In genomic region chr2:231661422-231662027, GRCh38 we compare ENCODE assay signal across 7 cellular contexts. TPM values are rescaled to one million over a fixed set of nuclear protein-coding genes. Genes with fewer than 3 reads are reported as not detected.
A peak's percentile ranks its signal among the peaks of the same experiment; 100 is the strongest.
DNase-seq lines count a peak whose midpoint lies in the region; ATAC-seq lines count a peak whose summit lies in the region.

No MANE protein-coding gene starts in this region.

- DNase-seq in activated naive CD4-positive, alpha-beta T cell treated with anti-CD3 and anti-CD28 coated beads, Interleukin-2, amount 50 U/mL, for 72 hours (ENCODE audit: low spot score in 2 of 2) = no peak
- no peak for DNase-seq in stimulated activated naive CD8-positive, alpha-beta T cell treated with anti-CD3 and anti-CD28 coated beads, Interleukin-15, amount 100 ng/mL, for 72 hours
- DNase-seq in NCI-H2107 (lab: John Stamatoyannopoulos, UW) (no peak), kidney glomerular epithelial cell (lab: John Stamatoyannopoulos, UW) (no peak)

- no peaks in the 10 kb centered on the region for H3K9me3 ChIP-seq in HUES48 (ENCODE audit: control insufficient read depth, insufficient read depth, low read length)
- H3K9me3 ChIP-seq in iPS-18a (ENCODE audit: control insufficient read depth, low read depth, low read length) = no peaks in the 10 kb centered on the region

- peak overlapping the region; percentile 88 for H3K9ac ChIP-seq in HUES48 (ENCODE audit: low read depth, low read length)
- H3K9ac ChIP-seq in iPS-18a (ENCODE audit: low read length) = peak overlapping the region; percentile 90

- peaks cover 0 to 19% of the 10 kb centered on the region in 2 donors for H3K36me3 Mint-ChIP-seq in activated naive CD4-positive, alpha-beta T cell treated with anti-CD3 and anti-CD28 coated beads, Interleukin-2, amount 50 U/mL, for 72 hours

- H3K4me3 Mint-ChIP-seq in stimulated activated naive CD8-positive, alpha-beta T cell treated with anti-CD3 and anti-CD28 coated beads, Interleukin-15, amount 100 ng/mL, for 72 hours = peak overlapping the region; percentile 79 to 82

- no peak for ATAC-seq in activated naive CD4-positive, alpha-beta T cell treated with anti-CD3 and anti-CD28 coated beads, Interleukin-2, amount 50 U/mL, for 72 hours
- no peak for ATAC-seq in stimulated activated naive CD8-positive, alpha-beta T cell treated with anti-CD3 and anti-CD28 coated beads, Interleukin-15, amount 100 ng/mL, for 72 hours
- ATAC-seq in GM19324 (IDR thresholded peaks at IDR 0.05; ENCODE audit: low FRiP score, unreplicated experiment) = no peak

- H3K27me3 ChIP-seq in HUES48 (ENCODE audit: control insufficient read depth, insufficient read depth, low read length) (peaks cover 13% of the 10 kb centered on the region), iPS-18a (ENCODE audit: control insufficient read depth, insufficient read depth, low read length) (peaks cover 10% of the 10 kb centered on the region)

- H3K36me3 ChIP-seq in HUES48 (ENCODE audit: control insufficient read depth, insufficient read depth, low read length) (no peaks in the 10 kb centered on the region), iPS-18a (ENCODE audit: control insufficient read depth, low read depth, low read length) (no peaks in the 10 kb centered on the region)

- peak overlapping the region; percentile 48; the same call in 1 of the 2 replicates for H3K4me3 ChIP-seq in HUES48 (ENCODE audit: low read depth, low read length)
- H3K4me3 ChIP-seq in iPS-18a (ENCODE audit: low read length) = peak overlapping the region; percentile 55

- H3K4me1 Mint-ChIP-seq in stimulated activated naive CD8-positive, alpha-beta T cell treated with anti-CD3 and anti-CD28 coated beads, Interleukin-15, amount 100 ng/mL, for 72 hours = peaks cover 33% of the 10 kb centered on the region

- H3K27ac Mint-ChIP-seq in activated naive CD4-positive, alpha-beta T cell treated with anti-CD3 and anti-CD28 coated beads, Interleukin-2, amount 50 U/mL, for 72 hours = peak overlapping the region; percentile 83 to 91
- H3K27ac Mint-ChIP-seq in stimulated activated naive CD8-positive, alpha-beta T cell treated with anti-CD3 and anti-CD28 coated beads, Interleukin-15, amount 100 ng/mL, for 72 hours = peak overlapping the region; percentile 91 to 95

- H3K4me1 ChIP-seq in HUES48 (ENCODE audit: control insufficient read depth, insufficient read depth, low read length) = peaks cover 16% of the 10 kb centered on the region
- peaks cover 18% of the 10 kb centered on the region for H3K4me1 ChIP-seq in iPS-18a (ENCODE audit: control insufficient read depth, low read depth, low read length)

- peaks cover 0 to 10% of the 10 kb centered on the region in 2 donors for H3K9me3 Mint-ChIP-seq in activated naive CD4-positive, alpha-beta T cell treated with anti-CD3 and anti-CD28 coated beads, Interleukin-2, amount 50 U/mL, for 72 hours
- no peaks in the 10 kb centered on the region for H3K9me3 Mint-ChIP-seq in stimulated activated naive CD8-positive, alpha-beta T cell treated with anti-CD3 and anti-CD28 coated beads, Interleukin-15, amount 100 ng/mL, for 72 hours

- H3K27ac ChIP-seq in HUES48 (ENCODE audit: low read depth, low read length) (peak overlapping the region; percentile 84), iPS-18a (ENCODE audit: low read length) (peak overlapping the region; percentile 93)

- H3K27me3 Mint-ChIP-seq in stimulated activated naive CD8-positive, alpha-beta T cell treated with anti-CD3 and anti-CD28 coated beads, Interleukin-15, amount 100 ng/mL, for 72 hours = no peaks in the 10 kb centered on the region

RNA-seq across cellular contexts. Expression of gene PTMA, which starts 46.8 kb away (rescaled TPM):
- 1,000 to 10,000 TPM; 1,703 to 2,175 TPM for total RNA-seq in activated naive CD4-positive, alpha-beta T cell treated with anti-CD3 and anti-CD28 coated beads, Interleukin-2, amount 50 U/mL, for 72 hours
